ENCODE assay signal across 28 cellular contexts in the genomic region with DNA sequence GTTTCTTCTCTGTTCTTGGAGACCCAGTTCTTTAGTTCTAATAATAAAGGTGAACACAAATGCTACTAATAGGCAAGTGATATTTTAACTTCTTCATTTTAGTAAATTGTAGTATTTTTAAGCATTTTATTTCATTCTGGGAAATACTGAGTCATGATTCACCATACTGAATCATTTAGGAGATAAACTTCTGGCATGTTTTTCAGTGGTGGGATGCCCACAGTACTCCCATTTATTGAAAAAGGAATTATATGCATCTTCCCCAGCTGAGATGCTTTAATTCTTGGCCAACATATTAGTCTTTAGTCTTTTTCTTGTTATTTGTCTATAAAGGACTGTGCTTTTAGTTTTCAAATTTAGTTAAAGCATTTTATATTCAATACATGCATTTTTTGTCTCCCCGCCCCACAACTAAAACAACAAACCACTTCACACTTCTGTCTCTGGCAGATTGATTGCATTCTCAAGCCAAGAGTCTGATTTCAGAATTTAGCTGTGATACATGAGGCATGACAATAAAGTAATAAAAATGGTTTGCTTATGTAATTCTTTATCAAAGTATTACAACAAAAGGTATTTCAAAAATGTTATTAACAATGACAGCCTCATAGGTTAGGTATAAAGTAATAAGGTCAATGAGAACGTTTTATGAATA.
A peak's percentile ranks its signal among the peaks of the same experiment; 100 is the strongest.
DNase-seq lines count a peak whose midpoint lies in the region; ATAC-seq and TF ChIP-seq lines count a peak whose summit lies in the region.
"Had no signal": no experiment of that assay in that cellular context is flagged by ENCODE, and none has a peak within 500 bp of the region (broad histone marks: within the 10 kb centered on the region; RNA-seq: fewer than 3 reads in every experiment).

No MANE protein-coding gene starts in this region.

- H3K27ac ChIP-seq in ACC112 (ENCODE audit: low read depth, low read length): peak overlapping the region; percentile 43
- no peak overlapping the region for H3K27ac ChIP-seq in upper lobe of right lung
- H3K27ac ChIP-seq: C4-2B, heart left ventricle, left lung, SJCRH30, thoracic aorta had no signal

- TF ChIP-seq CTCF in choroid plexus epithelial cell (conservative IDR thresholded peaks at IDR 0.05; ENCODE audit: low read depth, low read length): no peak
- TF ChIP-seq CTCF in upper lobe of right lung (IDR thresholded peaks at IDR 0.05): no peak

- H3K9me3 ChIP-seq in upper lobe of right lung: no peaks in the 10 kb centered on the region
- H3K9me3 ChIP-seq: left lung, SJCRH30, thoracic aorta had no signal

- ATAC-seq in upper lobe of right lung: no peak
- ATAC-seq: heart left ventricle; HepG2; left lung; PC-3; sciatic nerve; stimulated activated effector memory CD8-positive, alpha-beta T cell treated with anti-CD3 and anti-CD28 coated beads, Interleukin-12 subunit alpha, Interleukin-12 subunit beta, amount 100 ng/mL, for 72 hours; T-helper 17 cell; WTC11 had no signal

- peak; percentile 22 for DNase-seq in NCI-H1092 (lab: John Stamatoyannopoulos, UW)
- DNase-seq in NCI-H748 treated with DMSO at 0.1 percent for 48 hours (lab: John Stamatoyannopoulos, UW): peak; percentile 84
- DNase-seq in choroid plexus epithelial cell (ENCODE audit: low read depth): peak; percentile 6
- no peak for DNase-seq in activated CD4-positive, alpha-beta T cell treated with anti-CD3 and anti-CD28 coated beads for 1 hour
- DNase-seq in HPDE6-E6E7 (ENCODE audit: extremely low spot score): no peak
- no peak for DNase-seq in upper lobe of right lung
- DNase-seq in HuH-7.5 (ENCODE audit: low spot score): no peak
- DNase-seq: ACHN; activated CD4-positive, alpha-beta memory T cell treated with anti-CD3 and anti-CD28 coated beads for 36 hours; activated gamma-delta T cell treated with Interleukin-2 at 50 U/mL for 16 hours; activated T-cell treated with anti-CD3 and anti-CD28 coated beads for 4 hours; cerebellar nuclear complex; effector memory CD4-positive, alpha-beta T cell; heart left ventricle; left lung; NCI-H1694 treated with DMSO at 0.1 percent for 48 hours; NCI-H526 treated with DMSO at 0.1 percent for 48 hours; PC-3; posterior cingulate gyrus; SJCRH30; T-helper 17 cell had no signal

- H3K79me2 ChIP-seq in ACC112 (ENCODE audit: control insufficient read depth, insufficient read depth, low read length, unreplicated experiment): no peaks in the 10 kb centered on the region

- peak overlapping the region; percentile 47 for H2AFZ ChIP-seq in ACC112 (ENCODE audit: low read length, unreplicated experiment)

- H3K4me1 ChIP-seq in ACC112 (ENCODE audit: control insufficient read depth, insufficient read depth, low read length, unreplicated experiment) (peaks cover 19% of the 10 kb centered on the region), upper lobe of right lung (no peaks in the 10 kb centered on the region)
- H3K4me1 ChIP-seq: heart left ventricle, left lung, SJCRH30 had no signal

- no peaks in the 10 kb centered on the region for H3K36me3 ChIP-seq in ACC112 (ENCODE audit: insufficient read depth, low read length)
- no peaks in the 10 kb centered on the region for H3K36me3 ChIP-seq in upper lobe of right lung
- H3K36me3 ChIP-seq: heart left ventricle, left lung, SJCRH30, thoracic aorta had no signal

- H3K4me3 ChIP-seq in ACC112 (ENCODE audit: low read depth, low read length) (no peak overlapping the region), choroid plexus epithelial cell (ENCODE audit: low read depth, low read length) (no peak overlapping the region), upper lobe of right lung (no peak overlapping the region)
- H3K4me3 ChIP-seq: heart left ventricle, left lung, SJCRH30, thoracic aorta had no signal

- H3K27me3 ChIP-seq in ACC112 (ENCODE audit: insufficient read depth, low read length): no peaks in the 10 kb centered on the region
- no peaks in the 10 kb centered on the region for H3K27me3 ChIP-seq in upper lobe of right lung
- H3K27me3 ChIP-seq: heart left ventricle, left lung, SJCRH30 had no signal

- intact Hi-C loops in upper lobe of right lung (cut with DNase I): no loop called here

Comparison
In these comparisons a context has a peak if more than half of its experiments do, and no peak if none do; other contexts are left out.
1. DNase-seq: peak in NCI-H1092 (single experiment), NCI-H748 treated with DMSO at 0.1 percent for 48 hours (single experiment) and choroid plexus epithelial cell (single experiment); none in activated CD4-positive, alpha-beta T cell treated with anti-CD3 and anti-CD28 coated beads for 1 hour (single experiment), HPDE6-E6E7 (single experiment), upper lobe of right lung (single experiment) and HuH-7.5 (single experiment).